ENCODE assay signal across 13 cellular contexts in the genomic region with DNA sequence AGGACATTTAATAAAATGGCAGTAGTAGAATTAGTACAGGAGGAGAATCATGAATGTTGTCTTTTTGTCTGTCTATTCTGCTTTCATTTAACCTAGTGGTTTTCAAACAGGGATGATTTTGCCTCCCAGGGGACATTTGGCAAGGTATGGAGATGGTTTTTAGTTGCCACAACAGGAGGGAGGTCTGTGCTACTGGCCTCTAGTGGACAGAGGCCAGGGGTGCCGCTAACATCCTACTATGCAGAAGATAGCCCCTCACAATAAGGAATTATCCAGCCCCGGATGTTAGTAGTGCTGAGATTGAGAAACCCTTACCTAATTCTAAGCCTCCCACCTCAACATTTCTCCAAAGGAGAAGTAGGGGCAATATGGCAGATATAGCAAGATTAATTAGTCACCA. TPM values are rescaled to one million over a fixed set of nuclear protein-coding genes. Genes with fewer than 3 reads are reported as not detected.
A peak's percentile ranks its signal among the peaks of the same experiment; 100 is the strongest.
DNase-seq lines count a peak whose midpoint lies in the region; ATAC-seq and TF ChIP-seq lines count a peak whose summit lies in the region.
"Had no signal": no experiment of that assay in that cellular context is flagged by ENCODE, and none has a peak within 500 bp of the region (broad histone marks: within the 10 kb centered on the region; RNA-seq: fewer than 3 reads in every experiment).

No MANE protein-coding gene starts in this region.

- no peak for DNase-seq in CD4-positive, alpha-beta T cell
- DNase-seq in H7: peak; percentile 42
- no peak for DNase-seq in colonic mucosa
- DNase-seq in HUDEP-2 (lab: John Stamatoyannopoulos, UW; ENCODE audit: unreplicated experiment in 76 of 76): no peak
- DNase-seq: kidney; NCI-H345; stimulated activated CD4-positive, alpha-beta T cell treated with anti-CD3 and anti-CD28 coated beads, Interleukin-2, amount 100 ng/mL, for 24 hours; transverse colon had no signal

- H3K27ac Mint-ChIP-seq in CD4-positive, alpha-beta T cell: no peak overlapping the region

- H3K36me3 ChIP-seq in H7 (replicated peaks; ENCODE audit: control insufficient read depth, insufficient read depth, low read length) (peaks cover 6% of the 10 kb centered on the region), liver (ENCODE audit: control insufficient read depth in 4 of 4, insufficient read depth in 3 of 4, low read depth in 1 of 4, low read length in 3 of 4) (peaks cover 9 to 59% (median 43%) of the 10 kb centered on the region in 4 donors), colonic mucosa (peaks cover 15% of the 10 kb centered on the region)

- H3K27me3 ChIP-seq in CD4-positive, alpha-beta T cell (ENCODE audit: control insufficient read depth, insufficient read depth, low read length): no peaks in the 10 kb centered on the region
- H3K27me3 ChIP-seq in H7 (ENCODE audit: control insufficient read depth, insufficient read depth, low read length) (no peaks in the 10 kb centered on the region), liver (ENCODE audit: control insufficient read depth in 4 of 4, insufficient read depth in 4 of 4, low read length in 3 of 4) (no peaks in the 10 kb centered on the region), colonic mucosa (no peaks in the 10 kb centered on the region)
- H3K27me3 ChIP-seq: transverse colon had no signal

- H3K4me3 Mint-ChIP-seq in CD4-positive, alpha-beta T cell: no peak overlapping the region
- H3K4me3 Mint-ChIP-seq: central memory CD8-positive, alpha-beta T cell had no signal

- TF ChIP-seq CTCF in CD4-positive, alpha-beta T cell (IDR thresholded peaks at IDR 0.05): peak; percentile 23
- peak; percentile 79 for TF ChIP-seq CTCF in VCaP (conservative IDR thresholded peaks at IDR 0.05)
- TF ChIP-seq CTCF in liver (IDR thresholded peaks at IDR 0.05; ENCODE audit: low read depth, low read length, missing input control): peak; percentile 18
- TF ChIP-seq CTCF in colonic mucosa (IDR thresholded peaks at IDR 0.05): no peak

- H3K4me1 ChIP-seq in liver (ENCODE audit: control insufficient read depth in 4 of 4, insufficient read depth in 4 of 4, low read length in 3 of 4) (no peaks in the 10 kb centered on the region), colonic mucosa (no peaks in the 10 kb centered on the region)

- no peak overlapping the region for H3K27ac ChIP-seq in CD4-positive, alpha-beta T cell (ENCODE audit: low read depth, low read length)
- H3K27ac ChIP-seq in VCaP (no peak overlapping the region), liver (ENCODE audit: low read depth in 1 of 2, low read length in 2 of 2) (no peak overlapping the region), colonic mucosa (no peak overlapping the region)
- H3K27ac ChIP-seq: transverse colon had no signal

- TF ChIP-seq RAD21 in liver (IDR thresholded peaks at IDR 0.05): no peak

- no peak for ATAC-seq in CD4-positive, alpha-beta T cell (ENCODE audit: poor library complexity)
- no peak for ATAC-seq in GM18873 (IDR thresholded peaks at IDR 0.05; ENCODE audit: low FRiP score, unreplicated experiment)
- no peak for ATAC-seq in GM19351 (IDR thresholded peaks at IDR 0.05; ENCODE audit: unreplicated experiment)

- CTCF ChIA-PET in CD4-positive, alpha-beta T cell (lab: Charles Lee): no interaction called here

- H3K9ac ChIP-seq in liver (ENCODE audit: low read depth in 1 of 2, low read length in 2 of 2) (no peak overlapping the region), colonic mucosa (ENCODE audit: low read depth in 2 of 2, low read length in 2 of 2) (no peak overlapping the region)

- intact Hi-C loops in CD4-positive, alpha-beta T cell (cut with DNase I, micrococcal nuclease): loop anchor here (5.0 kb wide), 3 partner anchors 221 to 391 kb away; no protein-coding TSS in a partner anchor
- intact Hi-C loops in colonic mucosa (cut with DNase I): no loop called here

- peaks cover 3% of the 10 kb centered on the region for H3K9me3 Mint-ChIP-seq in CD4-positive, alpha-beta T cell

- peaks cover 25% of the 10 kb centered on the region for H3K4me1 Mint-ChIP-seq in CD4-positive, alpha-beta T cell (ENCODE audit: low read depth)

- H3K36me3 Mint-ChIP-seq in CD4-positive, alpha-beta T cell (ENCODE audit: low read depth): peaks cover 98% of the 10 kb centered on the region

- 94% methylated on average over 2 of the region's 2 CpGs for WGBS in liver

- H3K27me3 Mint-ChIP-seq in CD4-positive, alpha-beta T cell: no peaks in the 10 kb centered on the region
- H3K27me3 Mint-ChIP-seq: central memory CD8-positive, alpha-beta T cell had no signal

- H3K4me3 ChIP-seq in H7 (ENCODE audit: insufficient read depth, low read depth, low read length): no peak overlapping the region
- no peak overlapping the region for H3K4me3 ChIP-seq in liver (ENCODE audit: low read depth in 1 of 3, low read length in 3 of 3)
- H3K4me3 ChIP-seq in colonic mucosa: no peak overlapping the region
- H3K4me3 ChIP-seq: transverse colon had no signal

- peaks cover 11% of the 10 kb centered on the region for H3K9me3 ChIP-seq in CD4-positive, alpha-beta T cell (ENCODE audit: control insufficient read depth, low read length)
- H3K9me3 ChIP-seq in liver (ENCODE audit: control insufficient read depth in 4 of 4, low read length in 3 of 4): no peaks in the 10 kb centered on the region
- no peaks in the 10 kb centered on the region for H3K9me3 ChIP-seq in colonic mucosa
- H3K9me3 ChIP-seq: transverse colon had no signal

- POLR2A ChIA-PET in CD4-positive, alpha-beta T cell (lab: Charles Lee): no interaction called here

TF ChIP-seq in liver, 16 proteins besides CTCF, POLR2A, EP300 and RAD21:
- TF ChIP-seq RXRA (IDR thresholded peaks at IDR 0.05): no peak
- TF ChIP-seq EGR1 (IDR thresholded peaks at IDR 0.05; ENCODE audit: low read depth in 2 of 2): no peak
- TF ChIP-seq, protein P1, sequence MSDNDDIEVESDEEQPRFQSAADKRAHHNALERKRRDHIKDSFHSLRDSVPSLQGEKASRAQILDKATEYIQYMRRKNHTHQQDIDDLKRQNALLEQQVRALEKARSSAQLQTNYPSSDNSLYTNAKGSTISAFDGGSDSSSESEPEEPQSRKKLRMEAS (IDR thresholded peaks at IDR 0.05): no peak
- TF ChIP-seq HNF4G (IDR thresholded peaks at IDR 0.05): no peak
- no peak for TF ChIP-seq SP1 (IDR thresholded peaks at IDR 0.05)
- no peak for TF ChIP-seq NR2F2 (IDR thresholded peaks at IDR 0.05)
- TF ChIP-seq, protein P2, sequence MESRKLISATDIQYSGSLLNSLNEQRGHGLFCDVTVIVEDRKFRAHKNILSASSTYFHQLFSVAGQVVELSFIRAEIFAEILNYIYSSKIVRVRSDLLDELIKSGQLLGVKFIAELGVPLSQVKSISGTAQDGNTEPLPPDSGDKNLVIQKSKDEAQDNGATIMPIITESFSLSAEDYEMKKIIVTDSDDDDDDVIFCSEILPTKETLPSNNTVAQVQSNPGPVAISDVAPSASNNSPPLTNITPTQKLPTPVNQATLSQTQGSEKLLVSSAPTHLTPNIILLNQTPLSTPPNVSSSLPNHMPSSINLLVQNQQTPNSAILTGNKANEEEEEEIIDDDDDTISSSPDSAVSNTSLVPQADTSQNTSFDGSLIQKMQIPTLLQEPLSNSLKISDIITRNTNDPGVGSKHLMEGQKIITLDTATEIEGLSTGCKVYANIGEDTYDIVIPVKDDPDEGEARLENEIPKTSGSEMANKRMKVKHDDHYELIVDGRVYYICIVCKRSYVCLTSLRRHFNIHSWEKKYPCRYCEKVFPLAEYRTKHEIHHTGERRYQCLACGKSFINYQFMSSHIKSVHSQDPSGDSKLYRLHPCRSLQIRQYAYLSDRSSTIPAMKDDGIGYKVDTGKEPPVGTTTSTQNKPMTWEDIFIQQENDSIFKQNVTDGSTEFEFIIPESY (IDR thresholded peaks at IDR 0.05): no peak

RNA-seq across cellular contexts. Expression of a gene that starts 18.3 kb away (rescaled TPM):
- 10 to 100 TPM; 24.9 to 25.7 TPM for total RNA-seq in CD4-positive, alpha-beta T cell
- total RNA-seq in H7 (2014; rRNA removed; shearing (Covaris generic)): 56.5 and 58.6 TPM in 2 replicates
- total RNA-seq in liver (10 to 100 TPM; 16.0 to 36.3 TPM), colonic mucosa (10 to 100 TPM; 18.1 to 23.8 TPM)
- polyA plus RNA-seq in liver: 10 to 100 TPM; 12.5 to 14.1 TPM

RNA-seq across cellular contexts. Expression of a gene that starts 18.6 kb away (rescaled TPM):
- under 1 TPM; 0.25 to 0.31 TPM for total RNA-seq in CD4-positive, alpha-beta T cell
- total RNA-seq in H7 (2014; rRNA removed; shearing (Covaris generic)): 2.0 and 2.2 TPM in 2 replicates
- total RNA-seq in liver: under 1 TPM; 0.09 to 0.33 TPM
- polyA plus RNA-seq in liver: under 1 TPM in 1 of 2 donors, not detected in 1; 0.18 TPM
- under 1 TPM; 0.37 to 0.50 TPM for total RNA-seq in colonic mucosa
